In genomic region chr20:50279988-50280850, GRCh38 we compare ENCODE assay signal across 2 cellular contexts.
A peak's percentile ranks its signal among the peaks of the same experiment; 100 is the strongest.
TF ChIP-seq lines count a peak whose summit lies in the region.

No MANE protein-coding gene starts in this region.

TF ChIP-seq in GM23338, 12 proteins besides CTCF, POLR2A, EP300 and RAD21:
- TF ChIP-seq ZNF114 (CRISPR knock-in tag; IDR thresholded peaks at IDR 0.05) (no peak), EZH2phosphoT487 (IDR thresholded peaks at IDR 0.05; ENCODE audit: unreplicated experiment) (no peak), REST (IDR thresholded peaks at IDR 0.05; ENCODE audit: unreplicated experiment) (no peak), CREB1 (CRISPR knock-in tag; IDR thresholded peaks at IDR 0.05; ENCODE audit: low read depth) (no peak), ZNF331 (CRISPR knock-in tag; IDR thresholded peaks at IDR 0.05; ENCODE audit: low read depth) (no peak), STAT1 (IDR thresholded peaks at IDR 0.05; ENCODE audit: unreplicated experiment) (no peak), NANOG (IDR thresholded peaks at IDR 0.05; ENCODE audit: borderline replicate concordance) (no peak), EZH2 (IDR thresholded peaks at IDR 0.05; ENCODE audit: low read depth, unreplicated experiment) (no peak), ZNF462 (CRISPR knock-in tag; IDR thresholded peaks at IDR 0.05) (no peak), POLR2AphosphoS5 (IDR thresholded peaks at IDR 0.05; ENCODE audit: low read depth) (no peak), JUNB (IDR thresholded peaks at IDR 0.05; ENCODE audit: unreplicated experiment) (no peak)
- TF ChIP-seq, protein P1, sequence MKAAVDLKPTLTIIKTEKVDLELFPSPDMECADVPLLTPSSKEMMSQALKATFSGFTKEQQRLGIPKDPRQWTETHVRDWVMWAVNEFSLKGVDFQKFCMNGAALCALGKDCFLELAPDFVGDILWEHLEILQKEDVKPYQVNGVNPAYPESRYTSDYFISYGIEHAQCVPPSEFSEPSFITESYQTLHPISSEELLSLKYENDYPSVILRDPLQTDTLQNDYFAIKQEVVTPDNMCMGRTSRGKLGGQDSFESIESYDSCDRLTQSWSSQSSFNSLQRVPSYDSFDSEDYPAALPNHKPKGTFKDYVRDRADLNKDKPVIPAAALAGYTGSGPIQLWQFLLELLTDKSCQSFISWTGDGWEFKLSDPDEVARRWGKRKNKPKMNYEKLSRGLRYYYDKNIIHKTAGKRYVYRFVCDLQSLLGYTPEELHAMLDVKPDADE (IDR thresholded peaks at IDR 0.05) = no peak

TF ChIP-seq in HepG2, 621 proteins besides CTCF, POLR2A, EP300 and RAD21 (continues in another document):
- TF ChIP-seq ATF5 (CRISPR knock-in tag; IDR thresholded peaks at IDR 0.05; ENCODE audit: low read depth) (0 out of 2 replicates have a peak, but pooled peaks have one; percentile 12), ZNF550 (CRISPR knock-in tag; IDR thresholded peaks at IDR 0.05; ENCODE audit: borderline replicate concordance) (0 out of 2 replicates have a peak, but pooled peaks have one; percentile 39), ZBTB3 (CRISPR knock-in tag; IDR thresholded peaks at IDR 0.05; ENCODE audit: borderline replicate concordance, low read depth) (no peak), ZMYM3 (CRISPR knock-in tag; IDR thresholded peaks at IDR 0.05) (peak; percentile 53; the same call in 1 of the 2 replicates), MLLT10 (CRISPR knock-in tag; IDR thresholded peaks at IDR 0.05) (no peak), ZNF639 (CRISPR knock-in tag; conservative IDR thresholded peaks at IDR 0.05) (no peak), HHEX (CRISPR knock-in tag; IDR thresholded peaks at IDR 0.05) (peak; percentile 28; the same call in 1 of the 2 replicates), MYC (CRISPR knock-in tag; IDR thresholded peaks at IDR 0.05; ENCODE audit: borderline replicate concordance) (0 out of 2 replicates have a peak, but pooled peaks have one; percentile 26), ZNF710 (CRISPR knock-in tag; IDR thresholded peaks at IDR 0.05; ENCODE audit: borderline replicate concordance) (no peak), ZFAT (CRISPR knock-in tag; conservative IDR thresholded peaks at IDR 0.05) (no peak), ZNF790 (CRISPR knock-in tag; IDR thresholded peaks at IDR 0.05; ENCODE audit: borderline replicate concordance) (no peak), ZIK1 (CRISPR knock-in tag; IDR thresholded peaks at IDR 0.05; ENCODE audit: borderline replicate concordance, low read depth) (no peak), SP4 (CRISPR knock-in tag; IDR thresholded peaks at IDR 0.05) (no peak), YEATS4 (CRISPR knock-in tag; IDR thresholded peaks at IDR 0.05; ENCODE audit: borderline replicate concordance) (no peak), ZNF891 (CRISPR knock-in tag; IDR thresholded peaks at IDR 0.05) (peak; percentile 67; the same call in 1 of the 2 replicates), ZNF746 (CRISPR knock-in tag; IDR thresholded peaks at IDR 0.05) (peak; percentile 30; the same call in 1 of the 2 replicates), TBP (CRISPR knock-in tag; IDR thresholded peaks at IDR 0.05) (no peak), ZNF878 (CRISPR knock-in tag; IDR thresholded peaks at IDR 0.05) (no peak), ZBTB8A (CRISPR knock-in tag; IDR thresholded peaks at IDR 0.05; ENCODE audit: borderline replicate concordance, low read depth) (no peak), ZSCAN21 (CRISPR knock-in tag; IDR thresholded peaks at IDR 0.05; ENCODE audit: borderline replicate concordance) (no peak), SCMH1 (CRISPR knock-in tag; IDR thresholded peaks at IDR 0.05; ENCODE audit: borderline replicate concordance) (no peak), KDM5B (CRISPR knock-in tag; IDR thresholded peaks at IDR 0.05; ENCODE audit: borderline replicate concordance) (peak; percentile 42; the same call in 1 of the 2 replicates), KLF13 (CRISPR knock-in tag; IDR thresholded peaks at IDR 0.05) (0 out of 2 replicates have a peak, but pooled peaks have one; percentile 69), DZIP1 (CRISPR knock-in tag; IDR thresholded peaks at IDR 0.05) (0 out of 2 replicates have a peak, but pooled peaks have one; percentile 67), ZNF687 (CRISPR knock-in tag; IDR thresholded peaks at IDR 0.05) (peak; percentile 25; the same call in 1 of the 2 replicates), ZNF768 (CRISPR knock-in tag; IDR thresholded peaks at IDR 0.05) (peak; percentile 98), ZKSCAN8 (CRISPR knock-in tag; IDR thresholded peaks at IDR 0.05; ENCODE audit: borderline replicate concordance) (peak; percentile 96; the same call in 1 of the 2 replicates), MEF2D (CRISPR knock-in tag; IDR thresholded peaks at IDR 0.05) (no peak), TFDP2 (CRISPR knock-in tag; IDR thresholded peaks at IDR 0.05) (no peak), ZNF33A (CRISPR knock-in tag; IDR thresholded peaks at IDR 0.05; ENCODE audit: borderline replicate concordance) (no peak), ZSCAN25 (CRISPR knock-in tag; IDR thresholded peaks at IDR 0.05) (no peak), RCOR2 (CRISPR knock-in tag; IDR thresholded peaks at IDR 0.05) (peak; percentile 21; the same call in 1 of the 2 replicates), DPF2 (CRISPR knock-in tag; IDR thresholded peaks at IDR 0.05; ENCODE audit: borderline replicate concordance, low read depth) (peak; percentile 8; the same call in 1 of the 2 replicates)
- TF ChIP-seq, protein P2, sequence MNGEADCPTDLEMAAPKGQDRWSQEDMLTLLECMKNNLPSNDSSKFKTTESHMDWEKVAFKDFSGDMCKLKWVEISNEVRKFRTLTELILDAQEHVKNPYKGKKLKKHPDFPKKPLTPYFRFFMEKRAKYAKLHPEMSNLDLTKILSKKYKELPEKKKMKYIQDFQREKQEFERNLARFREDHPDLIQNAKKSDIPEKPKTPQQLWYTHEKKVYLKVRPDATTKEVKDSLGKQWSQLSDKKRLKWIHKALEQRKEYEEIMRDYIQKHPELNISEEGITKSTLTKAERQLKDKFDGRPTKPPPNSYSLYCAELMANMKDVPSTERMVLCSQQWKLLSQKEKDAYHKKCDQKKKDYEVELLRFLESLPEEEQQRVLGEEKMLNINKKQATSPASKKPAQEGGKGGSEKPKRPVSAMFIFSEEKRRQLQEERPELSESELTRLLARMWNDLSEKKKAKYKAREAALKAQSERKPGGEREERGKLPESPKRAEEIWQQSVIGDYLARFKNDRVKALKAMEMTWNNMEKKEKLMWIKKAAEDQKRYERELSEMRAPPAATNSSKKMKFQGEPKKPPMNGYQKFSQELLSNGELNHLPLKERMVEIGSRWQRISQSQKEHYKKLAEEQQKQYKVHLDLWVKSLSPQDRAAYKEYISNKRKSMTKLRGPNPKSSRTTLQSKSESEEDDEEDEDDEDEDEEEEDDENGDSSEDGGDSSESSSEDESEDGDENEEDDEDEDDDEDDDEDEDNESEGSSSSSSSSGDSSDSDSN (CRISPR knock-in tag; IDR thresholded peaks at IDR 0.05) = no peak
- TF ChIP-seq, protein P3, sequence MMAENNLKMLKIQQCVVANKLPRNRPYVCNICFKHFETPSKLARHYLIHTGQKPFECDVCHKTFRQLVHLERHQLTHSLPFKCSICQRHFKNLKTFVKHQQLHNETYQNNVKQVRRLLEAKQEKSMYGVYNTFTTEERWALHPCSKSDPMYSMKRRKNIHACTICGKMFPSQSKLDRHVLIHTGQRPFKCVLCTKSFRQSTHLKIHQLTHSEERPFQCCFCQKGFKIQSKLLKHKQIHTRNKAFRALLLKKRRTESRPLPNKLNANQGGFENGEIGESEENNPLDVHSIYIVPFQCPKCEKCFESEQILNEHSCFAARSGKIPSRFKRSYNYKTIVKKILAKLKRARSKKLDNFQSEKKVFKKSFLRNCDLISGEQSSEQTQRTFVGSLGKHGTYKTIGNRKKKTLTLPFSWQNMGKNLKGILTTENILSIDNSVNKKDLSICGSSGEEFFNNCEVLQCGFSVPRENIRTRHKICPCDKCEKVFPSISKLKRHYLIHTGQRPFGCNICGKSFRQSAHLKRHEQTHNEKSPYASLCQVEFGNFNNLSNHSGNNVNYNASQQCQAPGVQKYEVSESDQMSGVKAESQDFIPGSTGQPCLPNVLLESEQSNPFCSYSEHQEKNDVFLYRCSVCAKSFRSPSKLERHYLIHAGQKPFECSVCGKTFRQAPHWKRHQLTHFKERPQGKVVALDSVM (CRISPR knock-in tag; IDR thresholded peaks at IDR 0.05) = no peak
- TF ChIP-seq, protein P4, sequence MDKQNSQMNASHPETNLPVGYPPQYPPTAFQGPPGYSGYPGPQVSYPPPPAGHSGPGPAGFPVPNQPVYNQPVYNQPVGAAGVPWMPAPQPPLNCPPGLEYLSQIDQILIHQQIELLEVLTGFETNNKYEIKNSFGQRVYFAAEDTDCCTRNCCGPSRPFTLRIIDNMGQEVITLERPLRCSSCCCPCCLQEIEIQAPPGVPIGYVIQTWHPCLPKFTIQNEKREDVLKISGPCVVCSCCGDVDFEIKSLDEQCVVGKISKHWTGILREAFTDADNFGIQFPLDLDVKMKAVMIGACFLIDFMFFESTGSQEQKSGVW (CRISPR knock-in tag; IDR thresholded peaks at IDR 0.05; ENCODE audit: borderline replicate concordance) = no peak
